In the genomic region with DNA sequence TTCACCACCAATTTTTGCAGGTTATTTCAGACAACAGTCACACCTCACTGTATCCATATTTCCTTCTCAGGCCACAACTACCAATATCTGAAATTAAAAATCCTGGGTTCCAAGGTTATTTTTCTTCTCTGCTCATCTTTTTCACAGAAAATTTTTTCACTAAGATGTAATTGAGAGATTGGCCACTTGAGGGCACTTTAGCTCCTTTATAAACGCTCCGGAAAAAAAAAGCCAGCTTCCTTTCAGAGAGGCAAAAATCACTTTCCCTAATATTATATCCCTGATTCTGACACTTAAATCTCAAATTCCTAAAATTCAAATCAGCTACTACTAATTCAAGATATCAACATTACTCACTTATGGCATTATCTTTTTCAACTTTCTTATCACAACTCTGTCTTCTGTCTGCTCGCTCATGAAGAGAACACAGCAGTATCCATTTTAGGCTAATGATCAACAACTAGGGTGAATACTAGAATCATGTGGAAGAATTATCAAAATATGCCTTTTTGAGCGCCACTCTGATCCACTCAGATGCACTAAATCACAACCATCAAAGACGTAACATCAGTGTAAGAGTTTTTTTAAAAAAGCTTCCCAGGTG, we compare ENCODE assay signal across 8 cellular contexts.
DNase-seq lines count a peak whose midpoint lies in the region; ATAC-seq and TF ChIP-seq lines count a peak whose summit lies in the region.

No MANE protein-coding gene starts in this region.

- BruUV-seq in A673 (replicated peaks; lab: Mats Ljungman, UMichigan), result no TSS peak

- intact Hi-C loops in A673 (cut with micrococcal nuclease; ENCODE audit: unreplicated experiment), result loop anchor here (2.0 to 10.0 kb wide), 3 partner anchors 548 to 1821 kb away; partner anchors contain the start of gene CDC73

- CTCF ChIA-PET in A673 (lab: Charles Lee), result interaction anchor here (0.6 to 1.4 kb wide), 7 partner anchors 12 to 643 kb away, joined by 3 to 11 read pairs (median 3); no protein-coding TSS in a partner anchor

- no peak for ATAC-seq in activated CD4-positive, CD25-positive, alpha-beta regulatory T cell treated with anti-CD3 and anti-CD28 coated beads, Interleukin-2, amount 50 U/mL, for 24 hours
- ATAC-seq in GM18868 (IDR thresholded peaks at IDR 0.05; ENCODE audit: unreplicated experiment), result no peak

- H3K9me3 ChIP-seq in A673 (ENCODE audit: low read depth, low read length, poor library complexity, severe bottlenecking), result no peaks in the 10 kb centered on the region

- DNase-seq in A673 (ENCODE audit: low spot score) (peak; percentile 72), GM12865 (ENCODE audit: low read depth) (peak; percentile 31), NCI-H446 (lab: John Stamatoyannopoulos, UW) (peak; percentile 29 to 79), T47D (ENCODE audit: low read depth in 1 of 2, low spot score in 1 of 2) (peak; percentile 9 to 58), lung microvascular endothelial cell (ENCODE audit: low read depth in 2 of 2) (peak; percentile 30 to 47), anterior cingulate cortex (lab: John Stamatoyannopoulos, UW) (no peak)

- in situ Hi-C loops in T47D (cut with HindIII; ENCODE audit: low pct_unique_long_range_greater_than_20kb, low sequenced_read_pairs), result no loop called here

- H3K27ac ChIP-seq in A673 (ENCODE audit: low read depth, low read length, poor library complexity, severe bottlenecking), result no peak overlapping the region

- TF ChIP-seq CTCF in A673 (conservative IDR thresholded peaks at IDR 0.05; ENCODE audit: low read depth, low read length), result peak; percentile 75
- TF ChIP-seq CTCF in GM12865 (IDR thresholded peaks at IDR 0.05; ENCODE audit: insufficient read depth, low read depth, low read length, missing control alignments), result peak; percentile 45

- H3K27me3 ChIP-seq in A673 (replicated peaks; ENCODE audit: insufficient read depth, low read depth, low read length, poor library complexity), result no peaks in the 10 kb centered on the region

- peaks cover 21% of the 10 kb centered on the region for H3K4me1 ChIP-seq in A673 (ENCODE audit: insufficient read depth, low read length, poor library complexity, severe bottlenecking)

- no peaks in the 10 kb centered on the region for H3K36me3 ChIP-seq in A673 (ENCODE audit: insufficient read depth, low read length, poor library complexity, severe bottlenecking)

- H3K4me3 ChIP-seq in A673 (ENCODE audit: low read depth, low read length, poor library complexity, severe bottlenecking) (no peak overlapping the region), GM12865 (ENCODE audit: low read depth, low read length) (no peak overlapping the region)

- POLR2A ChIA-PET in A673 (lab: Charles Lee; ENCODE audit: low non-redundant PET), result interaction anchor here (0.5 kb wide), 1 partner anchor 311 kb away, joined by 5 read pairs; no protein-coding TSS in a partner anchor

Comparison
In these comparisons a context has a peak if more than half of its experiments do, and no peak if none do; other contexts are left out.
1. DNase-seq: peak in A673 (single experiment), GM12865 (single experiment), NCI-H446 (2 of 2), T47D (2 of 2) and lung microvascular endothelial cell (2 of 2); none in anterior cingulate cortex (0 of 58).